9 cellular contexts compared by ENCODE assay signal in genomic region chrX:130082244-130083106, GRCh38. TPM values are rescaled to one million over a fixed set of nuclear protein-coding genes. Genes with fewer than 3 reads are reported as not detected.
A peak's percentile ranks its signal among the peaks of the same experiment; 100 is the strongest.
DNase-seq lines count a peak whose midpoint lies in the region; ATAC-seq and TF ChIP-seq lines count a peak whose summit lies in the region.
"Had no signal": no experiment of that assay in that cellular context is flagged by ENCODE, and none has a peak within 500 bp of the region (broad histone marks: within the 10 kb centered on the region; RNA-seq: fewer than 3 reads in every experiment).

No MANE protein-coding gene starts in this region.

- no peaks in the 10 kb centered on the region for H3K27me3 ChIP-seq in SJSA1 (replicated peaks)
- H3K27me3 ChIP-seq in mucosa of rectum (ENCODE audit: control insufficient read depth in 2 of 2, insufficient read depth in 2 of 2, low read length in 2 of 2) = no peaks in the 10 kb centered on the region
- peaks cover 5 to 13% (median 13%) of the 10 kb centered on the region in 5 donors for H3K27me3 ChIP-seq in subcutaneous abdominal adipose tissue (ENCODE audit: control insufficient read depth in 5 of 5, insufficient read depth in 4 of 5, low read length in 5 of 5)
- no peaks in the 10 kb centered on the region for H3K27me3 ChIP-seq in MG63

- peak overlapping the region; percentile 48 for H3K27ac ChIP-seq in SJSA1
- peak overlapping the region; percentile 30 to 61 for H3K27ac ChIP-seq in mucosa of rectum (ENCODE audit: low read depth in 2 of 2, low read length in 2 of 2)
- H3K27ac ChIP-seq in subcutaneous abdominal adipose tissue (ENCODE audit: low read depth, low read length) = peak overlapping the region; percentile 70

- peak overlapping the region; percentile 86 for H3K27ac Mint-ChIP-seq in activated naive CD4-positive, alpha-beta T cell treated with anti-CD3 and anti-CD28 coated beads, Interleukin-2, amount 50 U/mL, for 24 hours

- no peaks in the 10 kb centered on the region for H3K9me3 ChIP-seq in SJSA1 (replicated peaks)
- H3K9me3 ChIP-seq in mucosa of rectum (ENCODE audit: control insufficient read depth in 2 of 2, low read length in 2 of 2) = no peaks in the 10 kb centered on the region
- no peaks in the 10 kb centered on the region for H3K9me3 ChIP-seq in subcutaneous abdominal adipose tissue (ENCODE audit: control insufficient read depth in 5 of 5, low read length in 5 of 5)
- no peaks in the 10 kb centered on the region for H3K9me3 ChIP-seq in MG63

- H3K27me3 Mint-ChIP-seq in activated naive CD4-positive, alpha-beta T cell treated with anti-CD3 and anti-CD28 coated beads, Interleukin-2, amount 50 U/mL, for 24 hours = no peaks in the 10 kb centered on the region

- H3K4me1 ChIP-seq in SJSA1 (replicated peaks) (peaks cover 64% of the 10 kb centered on the region), mucosa of rectum (ENCODE audit: control insufficient read depth in 2 of 2, insufficient read depth in 2 of 2, low read length in 2 of 2) (peaks cover 20 to 34% of the 10 kb centered on the region in 2 donors), subcutaneous abdominal adipose tissue (ENCODE audit: control insufficient read depth in 5 of 5, insufficient read depth in 5 of 5, low read length in 5 of 5) (peaks cover 3 to 66% (median 38%) of the 10 kb centered on the region in 5 donors)

- H3K9me3 Mint-ChIP-seq in activated naive CD4-positive, alpha-beta T cell treated with anti-CD3 and anti-CD28 coated beads, Interleukin-2, amount 50 U/mL, for 24 hours = no peaks in the 10 kb centered on the region

- DNase-seq in SJSA1 (ENCODE audit: low read depth in 1 of 2, low spot score in 2 of 2) = peak; percentile 77 to 82
- DNase-seq in MG63 = no peak
- no peak for DNase-seq in NCI-H1436 (lab: John Stamatoyannopoulos, UW)

- H3K36me3 Mint-ChIP-seq in activated naive CD4-positive, alpha-beta T cell treated with anti-CD3 and anti-CD28 coated beads, Interleukin-2, amount 50 U/mL, for 24 hours = no peaks in the 10 kb centered on the region

- peaks cover 52% of the 10 kb centered on the region for H3K4me1 Mint-ChIP-seq in activated naive CD4-positive, alpha-beta T cell treated with anti-CD3 and anti-CD28 coated beads, Interleukin-2, amount 50 U/mL, for 24 hours

- H3K9ac ChIP-seq in mucosa of rectum (ENCODE audit: low read depth in 1 of 2, low read length in 2 of 2) (peak overlapping the region; percentile 24 to 25), subcutaneous abdominal adipose tissue (ENCODE audit: low read length in 5 of 5) (peak overlapping the region in 1 of 5 donors; percentile 38)

- H3K4me3 ChIP-seq in SJSA1 (peak overlapping the region; percentile 10; the same call in 1 of the 2 replicates), mucosa of rectum (ENCODE audit: low read length in 2 of 2) (peak overlapping the region; percentile 20 to 33), subcutaneous abdominal adipose tissue (ENCODE audit: low read depth in 1 of 5, low read length in 5 of 5) (peak overlapping the region in 3 of 5 donors; percentile 10 to 38 (median 36)), MG63 (no peak overlapping the region)

- H3K36me3 ChIP-seq in SJSA1 = peaks cover 49% of the 10 kb centered on the region
- H3K36me3 ChIP-seq in mucosa of rectum (ENCODE audit: control insufficient read depth in 2 of 2, insufficient read depth in 2 of 2, low read length in 2 of 2) = no peaks in the 10 kb centered on the region
- no peaks in the 10 kb centered on the region for H3K36me3 ChIP-seq in subcutaneous abdominal adipose tissue (ENCODE audit: control insufficient read depth in 5 of 5, insufficient read depth in 5 of 5, low read length in 5 of 5)
- H3K36me3 ChIP-seq in MG63 = no peaks in the 10 kb centered on the region

- peak; percentile 58 for ATAC-seq in GM18505 (IDR thresholded peaks at IDR 0.05; ENCODE audit: unreplicated experiment)
- peak; percentile 59 for ATAC-seq in HG02852 (IDR thresholded peaks at IDR 0.05; ENCODE audit: unreplicated experiment)
- ATAC-seq: Panc1 had no signal

- peak overlapping the region; percentile 73 for H3K4me3 Mint-ChIP-seq in activated naive CD4-positive, alpha-beta T cell treated with anti-CD3 and anti-CD28 coated beads, Interleukin-2, amount 50 U/mL, for 24 hours

- no peak for TF ChIP-seq POLR2A in GM18505 (IDR thresholded peaks at IDR 0.05; ENCODE audit: borderline replicate concordance, extremely low read depth, insufficient read depth, insufficient read length)

RNA-seq across cellular contexts. Expression of gene ELF4, which starts 27.8 kb away (rescaled TPM):
- 20.4 and 26.7 TPM in 2 replicates for total RNA-seq in SJSA1 (2014; rRNA removed; shearing (Covaris generic))
- total RNA-seq in MG63 (2014; rRNA removed; shearing (Covaris generic); ENCODE audit: low replicate concordance) = 5.9 and 6.3 TPM in 2 replicates

Comparison
In these comparisons a context has a peak if more than half of its experiments do, and no peak if none do; other contexts are left out.
1. DNase-seq: peak in SJSA1 (2 of 2); none in MG63 (single experiment) and NCI-H1436 (single experiment).
2. Peak in every context shown above with its lines, with median percentiles within 50 percentile points of each other: H3K27ac ChIP-seq.